ENCODE assay signal across 10 cellular contexts in the genomic region with DNA sequence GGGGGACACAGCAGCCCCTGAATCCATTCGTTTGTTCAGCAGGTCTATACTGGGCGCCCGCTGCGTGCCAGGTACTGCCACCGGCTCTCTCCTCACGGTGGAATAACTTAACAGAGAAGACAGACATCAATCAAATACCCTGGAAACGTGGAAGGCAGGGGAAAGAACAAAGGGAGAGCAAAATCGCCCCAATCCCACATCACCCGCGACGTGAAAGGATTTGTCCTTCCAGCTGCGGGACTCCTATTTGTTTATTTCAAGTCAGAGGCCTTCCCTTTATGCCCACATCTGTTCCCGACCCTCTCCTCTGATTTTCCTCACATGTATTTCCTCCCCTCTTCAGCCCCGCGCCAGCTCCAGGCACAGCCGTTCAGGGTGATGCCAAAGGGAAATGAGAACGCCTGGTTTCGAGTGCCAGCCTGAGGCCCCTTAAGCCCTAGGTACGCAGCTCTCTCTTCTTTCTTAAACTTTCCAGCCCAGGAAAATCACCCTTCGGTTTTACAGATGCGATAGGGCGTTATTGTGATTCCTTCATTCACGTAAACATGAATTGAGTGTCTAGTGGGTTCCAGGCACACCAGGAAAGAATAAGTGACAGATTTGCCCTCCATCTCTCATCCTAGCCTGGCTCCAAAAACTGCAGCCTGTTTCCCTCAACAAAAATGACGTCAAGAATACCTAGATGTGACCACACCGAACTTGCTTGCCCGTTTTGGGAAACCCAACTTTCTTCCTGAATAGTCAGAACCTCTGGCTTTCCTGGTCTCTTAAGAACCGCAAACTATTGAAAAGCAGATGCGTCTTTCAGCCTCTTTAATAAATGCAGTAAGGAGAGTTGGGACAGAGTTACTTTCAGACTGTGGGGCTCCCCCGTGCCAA. TPM values are rescaled to one million over a fixed set of nuclear protein-coding genes. Genes with fewer than 3 reads are reported as not detected.
DNase-seq lines count a peak whose midpoint lies in the region; ATAC-seq lines count a peak whose summit lies in the region.
"Had no signal": no experiment of that assay in that cellular context is flagged by ENCODE, and none has a peak within 500 bp of the region (broad histone marks: within the 10 kb centered on the region; RNA-seq: fewer than 3 reads in every experiment).

No MANE protein-coding gene starts in this region.

- H3K4me3 Mint-ChIP-seq in naive B cell = peak overlapping the region; percentile 56 to 89 (median 80)

- ATAC-seq in naive B cell (ENCODE audit: low read depth in 2 of 2) (peak in 1 of 2 donors; percentile 16), sciatic nerve (no peak), HG03159 (IDR thresholded peaks at IDR 0.05; ENCODE audit: unreplicated experiment) (no peak)

- H3K27ac Mint-ChIP-seq in naive B cell = peak overlapping the region in 2 of 6 donors; percentile 18 to 52

- no peaks in the 10 kb centered on the region for H3K9me3 Mint-ChIP-seq in naive B cell

- intact Hi-C loops in sciatic nerve (cut with DNase I) = no loop called here

- H3K36me3 Mint-ChIP-seq in naive B cell = no peaks in the 10 kb centered on the region

- H3K4me1 Mint-ChIP-seq in naive B cell = peaks cover 16 to 19% (median 19%) of the 10 kb centered on the region in 3 donors

- peak; percentile 6 for DNase-seq in stimulated activated CD4-positive, alpha-beta T cell treated with anti-CD3 and anti-CD28 coated beads, Interleukin-15, amount 100 ng/mL, for 24 hours
- no peak for DNase-seq in stimulated activated CD4-positive, alpha-beta T cell treated with anti-CD3 and anti-CD28 coated beads, Interleukin-2, amount 100 ng/mL, for 48 hours
- peak; percentile 8 for DNase-seq in astrocyte of the hippocampus (ENCODE audit: low read depth, low spot score)
- no peak for DNase-seq in naive B cell
- DNase-seq in NCI-H2227 (lab: John Stamatoyannopoulos, UW; ENCODE audit: unreplicated experiment) = no peak
- no peak for DNase-seq in sciatic nerve (ENCODE audit: low spot score)
- no peak for DNase-seq in occipital lobe (lab: John Stamatoyannopoulos, UW)
- DNase-seq: DMS 273 treated with DMSO at 0.1 percent for 48 hours, NCI-H2029 treated with DMSO at 0.1 percent for 48 hours had no signal

- peaks cover 62 to 72% (median 70%) of the 10 kb centered on the region in 3 donors for H3K27me3 Mint-ChIP-seq in naive B cell

RNA-seq across cellular contexts. Expression of a gene that starts 0.9 kb away (rescaled TPM):
- under 1 TPM in 3 of 6 donors, not detected in 3; 0.40 to 0.55 (median 0.49) TPM for polyA plus RNA-seq in naive B cell (ENCODE audit: low read depth in 6 of 6)
- 3.0 TPM for total RNA-seq in sciatic nerve
- total RNA-seq in occipital lobe = 0.94 TPM

RNA-seq across cellular contexts. Expression of a gene that starts 32.2 kb away (rescaled TPM):
- polyA plus RNA-seq in naive B cell (ENCODE audit: low read depth in 6 of 6) = under 1 TPM in 1 of 6 donors, not detected in 5; 0.13 TPM
- total RNA-seq in sciatic nerve = 6.0 TPM
- total RNA-seq in occipital lobe = 53.0 TPM

Comparison
In these comparisons a context has a peak if more than half of its experiments do, and no peak if none do; other contexts are left out.
1. DNase-seq: peak in stimulated activated CD4-positive, alpha-beta T cell treated with anti-CD3 and anti-CD28 coated beads, Interleukin-15, amount 100 ng/mL, for 24 hours (single experiment) and astrocyte of the hippocampus (single experiment); none in stimulated activated CD4-positive, alpha-beta T cell treated with anti-CD3 and anti-CD28 coated beads, Interleukin-2, amount 100 ng/mL, for 48 hours (0 of 2), naive B cell (single experiment), NCI-H2227 (single experiment), sciatic nerve (single experiment) and occipital lobe (single experiment).